In the genomic region with DNA sequence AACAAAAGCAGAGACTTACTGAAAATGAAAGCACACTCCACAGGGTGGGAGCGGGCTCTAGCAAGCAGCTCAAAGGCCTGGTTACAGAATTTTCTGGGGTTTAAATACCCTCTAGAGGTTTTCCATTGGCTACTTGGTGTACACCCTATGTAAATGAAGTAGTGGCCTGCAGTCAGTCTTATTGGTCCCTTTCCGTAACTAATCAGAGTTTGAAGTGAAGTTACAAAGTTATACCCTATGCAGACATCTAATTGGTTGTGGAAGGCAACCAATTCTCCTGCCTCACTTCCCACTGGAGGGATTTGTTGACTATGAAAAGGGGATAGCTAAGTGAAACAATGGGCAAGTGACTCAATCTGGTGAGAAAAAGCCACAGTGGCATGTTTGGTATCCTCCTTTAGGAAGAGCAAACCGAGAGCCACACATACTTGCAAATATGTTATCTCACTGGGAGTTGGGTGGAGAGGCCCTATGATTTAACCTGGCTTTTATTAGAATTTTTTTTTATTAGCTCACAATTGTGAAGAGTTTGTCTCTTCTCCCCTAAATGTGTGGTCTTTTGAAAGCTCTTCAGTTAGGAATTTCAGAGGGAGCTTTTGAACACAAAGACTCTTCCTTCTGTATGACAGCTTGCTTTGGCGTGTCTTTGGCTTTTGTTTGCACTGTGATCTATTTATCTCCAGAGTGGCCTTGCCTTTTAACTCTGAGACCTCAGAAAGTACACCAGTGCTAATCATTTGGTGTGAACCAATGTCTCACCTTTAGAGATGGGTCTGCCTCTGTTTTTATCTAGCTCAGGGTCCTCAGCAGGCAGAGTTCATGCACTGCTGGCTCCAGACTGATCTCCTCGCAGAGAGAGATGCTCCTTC, we compare ENCODE assay signal across 9 cellular contexts.
DNase-seq lines count a peak whose midpoint lies in the region; ATAC-seq and TF ChIP-seq lines count a peak whose summit lies in the region.
"Had no signal": no experiment of that assay in that cellular context is flagged by ENCODE, and none has a peak within 500 bp of the region (broad histone marks: within the 10 kb centered on the region; RNA-seq: fewer than 3 reads in every experiment).

No MANE protein-coding gene starts in this region.

- intact Hi-C loops in CD4-positive, alpha-beta memory T cell (cut with micrococcal nuclease): loop anchor here (2.0 to 5.0 kb wide), 2 partner anchors 14 to 65 kb away; no protein-coding TSS in a partner anchor
- intact Hi-C loops in body of pancreas (cut with DNase I) (loop anchor here (2.0 kb wide), 1 partner anchor 18 kb away; no protein-coding TSS in a partner anchor), prostate gland (cut with DNase I) (no loop called here)

- no peaks in the 10 kb centered on the region for H3K27me3 Mint-ChIP-seq in CD4-positive, alpha-beta memory T cell
- no peaks in the 10 kb centered on the region for H3K27me3 Mint-ChIP-seq in osteocyte (ENCODE audit: unreplicated experiment)
- H3K27me3 Mint-ChIP-seq: activated naive CD8-positive, alpha-beta T cell treated with anti-CD3 and anti-CD28 coated beads, Interleukin-2, amount 10 ng/mL, durations not matched to agents 7 days and 5 days had no signal

- no peak for TF ChIP-seq CTCF in osteocyte (IDR thresholded peaks at IDR 0.05)
- TF ChIP-seq CTCF in body of pancreas (IDR thresholded peaks at IDR 0.05): no peak
- TF ChIP-seq CTCF in prostate gland (IDR thresholded peaks at IDR 0.05): no peak

- no peak for DNase-seq in CD4-positive, alpha-beta memory T cell
- DNase-seq in NCI-H69 (lab: John Stamatoyannopoulos, UW): peak; percentile 58
- DNase-seq in epidermal melanocyte (ENCODE audit: insufficient read length, low spot score): peak; percentile 49
- DNase-seq in osteocyte (ENCODE audit: extremely low spot score, unreplicated experiment): no peak
- DNase-seq in body of pancreas: no peak
- no peak for DNase-seq in prostate gland (ENCODE audit: low spot score)
- DNase-seq: activated naive CD8-positive, alpha-beta T cell treated with anti-CD3 and anti-CD28 coated beads, Interleukin-2, amount 10 ng/mL, durations not matched to agents 7 days and 5 days had no signal

- peak overlapping the region in 5 of 8 donors; percentile 17 to 52 (median 46) for H3K4me3 Mint-ChIP-seq in CD4-positive, alpha-beta memory T cell
- H3K4me3 Mint-ChIP-seq in osteocyte (ENCODE audit: unreplicated experiment): no peak overlapping the region
- H3K4me3 Mint-ChIP-seq: activated naive CD8-positive, alpha-beta T cell treated with anti-CD3 and anti-CD28 coated beads, Interleukin-2, amount 10 ng/mL, durations not matched to agents 7 days and 5 days had no signal

- H3K27ac Mint-ChIP-seq in CD4-positive, alpha-beta memory T cell: peak overlapping the region; percentile 32 to 86 (median 70)
- peak overlapping the region; percentile 75 for H3K27ac Mint-ChIP-seq in osteocyte (ENCODE audit: unreplicated experiment)
- H3K27ac Mint-ChIP-seq: activated naive CD8-positive, alpha-beta T cell treated with anti-CD3 and anti-CD28 coated beads, Interleukin-2, amount 10 ng/mL, durations not matched to agents 7 days and 5 days had no signal

- H3K36me3 Mint-ChIP-seq in CD4-positive, alpha-beta memory T cell: no peaks in the 10 kb centered on the region
- H3K36me3 Mint-ChIP-seq in osteocyte (ENCODE audit: unreplicated experiment): peaks cover 2% of the 10 kb centered on the region

- no peaks in the 10 kb centered on the region for H3K36me3 ChIP-seq in CD4-positive, alpha-beta memory T cell (ENCODE audit: insufficient read depth, low read length)
- H3K36me3 ChIP-seq in body of pancreas (replicated peaks in 1 of 2; ENCODE audit: insufficient read depth in 1 of 2, low read depth in 2 of 2) (no peaks in the 10 kb centered on the region), prostate gland (no peaks in the 10 kb centered on the region)

- H3K27me3 ChIP-seq in CD4-positive, alpha-beta memory T cell (ENCODE audit: insufficient read depth, low read length): no peaks in the 10 kb centered on the region
- H3K27me3 ChIP-seq in body of pancreas (no peaks in the 10 kb centered on the region), prostate gland (replicated peaks; ENCODE audit: insufficient read depth) (no peaks in the 10 kb centered on the region)

- H3K4me3 ChIP-seq in CD4-positive, alpha-beta memory T cell (ENCODE audit: low read length in 2 of 2): no peak overlapping the region
- H3K4me3 ChIP-seq in body of pancreas (no peak overlapping the region), prostate gland (no peak overlapping the region)

- TF ChIP-seq POLR2A in body of pancreas (IDR thresholded peaks at IDR 0.05) (no peak), prostate gland (IDR thresholded peaks at IDR 0.05) (no peak)

- POLR2A ChIA-PET in CD4-positive, alpha-beta memory T cell (lab: Charles Lee; ENCODE audit: partially characterized antibody): interaction anchor here (0.9 to 1.6 kb wide), 3 partner anchors 11 to 62 kb away, joined by 3 to 4 read pairs (median 4); no protein-coding TSS in a partner anchor

- peaks cover 75 to 96% (median 84%) of the 10 kb centered on the region in 4 donors for H3K4me1 Mint-ChIP-seq in CD4-positive, alpha-beta memory T cell
- H3K4me1 Mint-ChIP-seq in osteocyte (ENCODE audit: unreplicated experiment): peaks cover 82% of the 10 kb centered on the region

- CTCF ChIA-PET in CD4-positive, alpha-beta memory T cell (lab: Charles Lee; ENCODE audit: partially characterized antibody): interaction anchor here (0.7 to 2.5 kb wide), 8 partner anchors 12 to 348 kb away, joined by 3 to 7 read pairs (median 3); no protein-coding TSS in a partner anchor

- ATAC-seq in HG03571 (IDR thresholded peaks at IDR 0.05; ENCODE audit: unreplicated experiment) (no peak), body of pancreas (no peak), HG02610 (IDR thresholded peaks at IDR 0.05; ENCODE audit: unreplicated experiment) (no peak)

- peaks cover 88% of the 10 kb centered on the region for H3K4me1 ChIP-seq in CD4-positive, alpha-beta memory T cell (ENCODE audit: insufficient read depth, low read length)
- peaks cover 40% of the 10 kb centered on the region for H3K4me1 ChIP-seq in body of pancreas
- peaks cover 6% of the 10 kb centered on the region for H3K4me1 ChIP-seq in prostate gland (replicated peaks)

- no peak overlapping the region for H3K27ac ChIP-seq in CD4-positive, alpha-beta memory T cell (ENCODE audit: low read depth, low read length)
- H3K27ac ChIP-seq in body of pancreas (peak overlapping the region in 1 of 4 donors; percentile 10), prostate gland (peak overlapping the region in 1 of 2 donors; percentile 11)

- no peaks in the 10 kb centered on the region for H3K9me3 ChIP-seq in CD4-positive, alpha-beta memory T cell (ENCODE audit: control insufficient read depth in 1 of 2, low read length in 2 of 2)
- H3K9me3 ChIP-seq in body of pancreas: no peaks in the 10 kb centered on the region
- no peaks in the 10 kb centered on the region for H3K9me3 ChIP-seq in prostate gland

- WGBS in body of pancreas, 2 donors: 61 to 66% methylated on average over 5 of the region's 5 CpGs
- 65% methylated on average over 5 of the region's 5 CpGs for WGBS in prostate gland

- no peaks in the 10 kb centered on the region for H3K9me3 Mint-ChIP-seq in CD4-positive, alpha-beta memory T cell
- no peaks in the 10 kb centered on the region for H3K9me3 Mint-ChIP-seq in osteocyte (ENCODE audit: unreplicated experiment)
- H3K9me3 Mint-ChIP-seq: activated naive CD8-positive, alpha-beta T cell treated with anti-CD3 and anti-CD28 coated beads, Interleukin-2, amount 10 ng/mL, durations not matched to agents 7 days and 5 days had no signal

Comparison
In these comparisons a context has a peak if more than half of its experiments do, and no peak if none do; other contexts are left out.
1. DNase-seq: peak in NCI-H69 (single experiment) and epidermal melanocyte (single experiment); none in CD4-positive, alpha-beta memory T cell (0 of 5), osteocyte (single experiment), body of pancreas (0 of 4) and prostate gland (single experiment).